8 cellular contexts compared by ENCODE assay signal in the genomic region with DNA sequence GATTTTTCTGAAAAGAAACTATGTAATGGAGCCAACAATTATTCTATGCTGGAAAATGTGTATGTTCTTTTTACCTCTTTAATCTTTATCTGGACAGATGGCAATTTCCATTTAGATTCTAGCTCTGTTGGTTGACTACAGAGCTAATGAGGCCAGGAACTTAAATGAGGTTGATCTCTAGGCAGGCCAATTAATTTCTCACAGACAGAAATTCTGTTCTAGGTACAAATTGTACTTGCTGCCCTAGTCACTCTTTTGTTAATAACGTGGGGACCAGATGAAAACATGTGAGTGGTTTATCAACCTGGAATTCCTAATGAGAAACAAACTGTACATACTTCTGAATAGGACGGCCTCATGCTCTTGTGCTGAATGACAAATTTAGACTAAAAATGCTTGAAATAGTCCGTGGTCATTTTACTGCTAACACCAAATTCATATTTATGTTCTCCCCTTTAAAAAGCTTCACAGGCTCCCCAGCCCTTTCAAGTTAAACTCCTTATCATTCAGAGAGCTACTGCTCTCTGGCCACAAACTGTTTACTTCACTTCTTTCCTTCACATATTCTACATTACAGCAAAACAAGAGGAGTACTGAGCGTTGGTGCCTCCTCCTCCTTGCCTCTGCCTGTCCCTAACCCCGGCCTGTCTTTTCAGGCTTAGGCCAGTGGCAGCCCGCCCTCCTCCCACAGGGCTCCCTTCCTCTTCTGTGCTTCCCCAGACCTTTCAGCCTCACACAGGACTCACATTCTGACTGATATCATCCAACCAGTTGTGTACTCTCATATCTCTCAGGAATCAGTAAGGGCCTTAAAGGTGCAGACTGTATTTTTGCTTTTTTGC. TPM values are rescaled to one million over a fixed set of nuclear protein-coding genes. Genes with fewer than 3 reads are reported as not detected.
DNase-seq lines count a peak whose midpoint lies in the region; ATAC-seq lines count a peak whose summit lies in the region.

No MANE protein-coding gene starts in this region.

- H3K4me3 Mint-ChIP-seq in naive B cell, result no peak overlapping the region

- H3K9ac ChIP-seq in endocrine pancreas (ENCODE audit: control insufficient read depth, insufficient read depth, low read length), result no peak overlapping the region

- ATAC-seq in GM18909 (IDR thresholded peaks at IDR 0.05; ENCODE audit: poor library complexity, unreplicated experiment) (peak; percentile 91), HG03066 (IDR thresholded peaks at IDR 0.05; ENCODE audit: low read depth, unreplicated experiment) (peak; percentile 95), naive B cell (ENCODE audit: low read depth in 2 of 2) (peak; percentile 59 to 62)

- in situ Hi-C loops in ACHN (cut with HindIII; ENCODE audit: low pct_ligation_motif_present, low pct_unique_long_range_greater_than_20kb, low sequenced_read_pairs), result no loop called here

- no peaks in the 10 kb centered on the region for H3K36me3 ChIP-seq in endocrine pancreas (ENCODE audit: control insufficient read depth, insufficient read depth, low read length)

- H3K27me3 ChIP-seq in endocrine pancreas (ENCODE audit: control insufficient read depth, insufficient read depth, low read length), result no peaks in the 10 kb centered on the region

- H3K9me3 ChIP-seq in endocrine pancreas (ENCODE audit: control insufficient read depth, low read length), result no peaks in the 10 kb centered on the region

- H3K4me1 ChIP-seq in endocrine pancreas (ENCODE audit: control insufficient read depth, insufficient read depth, low read length), result peaks cover 47% of the 10 kb centered on the region

- no peaks in the 10 kb centered on the region for H3K9me3 Mint-ChIP-seq in naive B cell

- no peaks in the 10 kb centered on the region for H3K27me3 Mint-ChIP-seq in naive B cell

- DNase-seq in ACHN (peak; percentile 8), OCI-M2 (lab: John Stamatoyannopoulos, UW; ENCODE audit: unreplicated experiment) (peak; percentile 67), naive B cell (no peak), dedifferentiated amniotic fluid mesenchymal stem cell (ENCODE audit: extremely low spot score) (no peak)
- DNase-seq in stimulated activated CD4-positive, alpha-beta T cell treated with anti-CD3 and anti-CD28 coated beads, Interleukin-1b, Interleukin-23, amount 100 ng/mL, for 48 hours, result no peak

- peaks cover 21 to 43% (median 33%) of the 10 kb centered on the region in 3 donors for H3K4me1 Mint-ChIP-seq in naive B cell

- peak overlapping the region; percentile 6 to 89 (median 70) for H3K27ac Mint-ChIP-seq in naive B cell

- peaks cover 7% of the 10 kb centered on the region in 2 donors for H3K36me3 Mint-ChIP-seq in naive B cell

- H3K4me3 ChIP-seq in endocrine pancreas (ENCODE audit: control insufficient read depth, insufficient read depth, low read length), result peak overlapping the region; percentile 70

RNA-seq across cellular contexts. Expression of gene DTNBP1, which starts 41.4 kb away (rescaled TPM):
- polyA plus RNA-seq in naive B cell (ENCODE audit: low read depth in 6 of 6), result 100 to 1,000 TPM in 1 of 6 donors, 10 to 100 TPM in 5; 60.2 to 108 (median 77.4) TPM

Comparison
In these comparisons a context has a peak if more than half of its experiments do, and no peak if none do; other contexts are left out.
1. DNase-seq: peak in ACHN (single experiment) and OCI-M2 (single experiment); none in naive B cell (single experiment), dedifferentiated amniotic fluid mesenchymal stem cell (single experiment) and stimulated activated CD4-positive, alpha-beta T cell treated with anti-CD3 and anti-CD28 coated beads, Interleukin-1b, Interleukin-23, amount 100 ng/mL, for 48 hours (single experiment).
2. Peak in every context shown above with its lines, with median percentiles within 50 percentile points of each other: ATAC-seq.